In genomic region chr1:18902523-18903312, GRCh38 we compare ENCODE assay signal across 8 cellular contexts. TPM values are rescaled to one million over a fixed set of nuclear protein-coding genes. Genes with fewer than 3 reads are reported as not detected.
DNase-seq lines count a peak whose midpoint lies in the region; ATAC-seq, FAIRE-seq and TF ChIP-seq lines count a peak whose summit lies in the region.

Gene ALDH4A1 (minus strand): TSS chr1:18902555. CDS start chr1:18902523, 32 bp downstream.

- TF ChIP-seq CTCF in adrenal gland (IDR thresholded peaks at IDR 0.05) (peak in 1 of 6 experiments; percentile 3), cardiac muscle cell (IDR thresholded peaks at IDR 0.05; ENCODE audit: low read depth, low read length) (no peak), pancreas (IDR thresholded peaks at IDR 0.05) (no peak), thyroid gland (IDR thresholded peaks at IDR 0.05) (peak in 2 of 6 experiments; percentile 14 to 26)

- H3K4me1 ChIP-seq in adrenal gland (replicated peaks in 1 of 2) = peaks cover 10 to 23% of the 10 kb centered on the region in 2 donors
- H3K4me1 ChIP-seq in cardiac muscle cell (ENCODE audit: low read depth) = peaks cover 12% of the 10 kb centered on the region
- H3K4me1 ChIP-seq in pancreas = peaks cover 5 to 13% (median 7%) of the 10 kb centered on the region in 3 donors
- H3K4me1 ChIP-seq in thyroid gland = peaks cover 9 to 13% of the 10 kb centered on the region in 2 donors

- DNase-seq in GM12891 (ENCODE audit: insufficient read length, low spot score) (peak; percentile 98), NCI-H1417 treated with DMSO at 0.1 percent for 48 hours (lab: John Stamatoyannopoulos, UW) (peak; percentile 67), T follicular helper cell (ENCODE audit: low read depth) (peak; percentile 89), adrenal gland (peak; percentile 97 to 100 (median 99)), cardiac muscle cell (ENCODE audit: low read depth in 1 of 2, low spot score in 1 of 2) (peak; percentile 99), pancreas (peak; percentile 91 to 99 (median 98)), thyroid gland (peak; percentile 99)

- H3K27me3 ChIP-seq in adrenal gland (no peaks in the 10 kb centered on the region), cardiac muscle cell (no peaks in the 10 kb centered on the region), pancreas (no peaks in the 10 kb centered on the region), thyroid gland (no peaks in the 10 kb centered on the region)

- peak within 1 kb of the TSS; percentile 22 to 94 (median 33) for H3K4me3 ChIP-seq in adrenal gland
- peak within 1 kb of the TSS; percentile 100 for H3K4me3 ChIP-seq in cardiac muscle cell
- peak within 1 kb of the TSS; percentile 45 to 93 (median 78) for H3K4me3 ChIP-seq in pancreas
- peak within 1 kb of the TSS; percentile 11 to 68 (median 37) for H3K4me3 ChIP-seq in thyroid gland (replicated peaks in 1 of 3)

- FAIRE-seq in GM12891 (lab: Jason Lieb, UNC) (peak; percentile 100), pancreas (lab: Jason Lieb, UNC) (peak; percentile 97)

- H3K36me3 ChIP-seq in adrenal gland (replicated peaks in 1 of 2) (peaks cover 0 to 6% of the 10 kb centered on the region in 2 donors), cardiac muscle cell (no peaks in the 10 kb centered on the region), pancreas (peaks cover 0 to 3% (median 0%) of the 10 kb centered on the region in 3 donors), thyroid gland (peaks cover 0 to under 1% of the 10 kb centered on the region in 2 donors)

- 0 to 1% (median 0%) methylated on average over 38 to 56 of the region's 56 CpGs for WGBS in adrenal gland, 4 donors
- 0% methylated on average over 56 of the region's 56 CpGs for WGBS in pancreas, 2 donors
- WGBS in thyroid gland, 2 donors = 0 to 1% methylated on average over 25 to 35 of the region's 56 CpGs

- intact Hi-C loops in adrenal gland (cut with DNase I) (no loop called here), pancreas (cut with DNase I) (loop anchor here in 1 of 3 donors (10.0 kb wide), 1 partner anchor 52 kb away; the partner anchor contains the start of gene IFFO2), thyroid gland (cut with DNase I) (no loop called here)

- ATAC-seq in HG02798 (IDR thresholded peaks at IDR 0.05; ENCODE audit: poor library complexity, unreplicated experiment) (peak; percentile 97), pancreas (peak; percentile 95 to 97 (median 96))

- H3K27ac ChIP-seq in adrenal gland = peak within 1 kb of the TSS; percentile 74 to 94 (median 91)
- H3K27ac ChIP-seq in cardiac muscle cell = peak within 1 kb of the TSS; percentile 100
- H3K27ac ChIP-seq in pancreas = peak within 1 kb of the TSS; percentile 56 to 86 (median 79)
- H3K27ac ChIP-seq in thyroid gland = peak within 1 kb of the TSS; percentile 81 to 95 (median 85)

- H3K9me3 ChIP-seq in adrenal gland (replicated peaks in 1 of 3) = no peaks in the 10 kb centered on the region
- H3K9me3 ChIP-seq in cardiac muscle cell (ENCODE audit: low read depth) = no peaks in the 10 kb centered on the region
- H3K9me3 ChIP-seq in pancreas = no peaks in the 10 kb centered on the region
- no peaks in the 10 kb centered on the region for H3K9me3 ChIP-seq in thyroid gland

- peak; percentile 72 for TF ChIP-seq POLR2A in GM12891 (IDR thresholded peaks at IDR 0.05; ENCODE audit: low read depth, low read length)
- peak in 1 of 2 donors; percentile 82 for TF ChIP-seq POLR2A in adrenal gland (IDR thresholded peaks at IDR 0.05)
- no peak for TF ChIP-seq POLR2A in thyroid gland (IDR thresholded peaks at IDR 0.05)

TF ChIP-seq in GM12891, 5 proteins besides CTCF, POLR2A, EP300 and RAD21:
- TF ChIP-seq POU2F2 (IDR thresholded peaks at IDR 0.05; ENCODE audit: low read depth, low read length) = 0 out of 2 replicates have a peak, but pooled peaks have one; percentile 6
- TF ChIP-seq TAF1 (IDR thresholded peaks at IDR 0.05; ENCODE audit: low read depth, low read length) = no peak

RNA-seq across cellular contexts. Expression of gene ALDH4A1, which starts in this region (rescaled TPM):
- 8.5 TPM for polyA plus RNA-seq in GM12891 (2012; ENCODE audit: low read depth, missing spikeins)
- total RNA-seq in adrenal gland (10 to 100 TPM; 18.1 to 46.9 (median 26.5) TPM), cardiac muscle cell (103 and 138 TPM in 2 replicates), pancreas (1 to 10 TPM; 1.4 to 5.9 (median 3.5) TPM), thyroid gland (10 to 100 TPM in 3 of 4 donors, 1 to 10 TPM in 1; 5.4 to 29.9 (median 18.6) TPM)
- polyA plus RNA-seq in adrenal gland (10 to 100 TPM; 11.3 to 15.1 (median 12.5) TPM), cardiac muscle cell (122 and 126 TPM in 2 replicates), pancreas (1 to 10 TPM; 6.0 to 7.6 TPM)

Comparison
In these comparisons a context has a peak if more than half of its experiments do, and no peak if none do; other contexts are left out.
1. Peak in every context shown above with its lines: DNase-seq, ATAC-seq, H3K4me3 ChIP-seq and H3K27ac ChIP-seq.
2. H3K4me3 ChIP-seq: peak in every context shown above with its lines; median percentile 100 in cardiac muscle cell; 78 in pancreas; 37 in thyroid gland; 33 in adrenal gland.